In genomic region chr11:3797329-3798090, GRCh38 we compare ENCODE assay signal across 1 cellular context.
TF ChIP-seq lines count a peak whose summit lies in the region.

Gene NUP98, minus strand, starts transcription at chr11:3797554. Its CDS starts 15,437 bp downstream, at chr11:3782117.

TF ChIP-seq in HEK293, 187 proteins besides CTCF, POLR2A, EP300 and RAD21 (continued from another document and continues in another):
- TF ChIP-seq ZNF692 (tag by site-specific recombination; IDR thresholded peaks at IDR 0.05) (peak; percentile 57), ZNF610 (tag by site-specific recombination; IDR thresholded peaks at IDR 0.05; ENCODE audit: borderline replicate concordance) (no peak), PRDM2 (tag by site-specific recombination; IDR thresholded peaks at IDR 0.05; ENCODE audit: borderline replicate concordance) (no peak), ZNF114 (tag by site-specific recombination; IDR thresholded peaks at IDR 0.05) (no peak), ZFHX2 (tag by site-specific recombination; conservative IDR thresholded peaks at IDR 0.05) (no peak; the same call in 1 of the 2 replicates), ZNF639 (tag by site-specific recombination; IDR thresholded peaks at IDR 0.05) (no peak), INSM2 (tag by site-specific recombination; IDR thresholded peaks at IDR 0.05) (peak; percentile 21; the same call in 1 of the 2 replicates), ZBTB26 (tag by site-specific recombination; optimal IDR thresholded peaks at IDR 0.05) (peak; percentile 86), KLF10 (tag by site-specific recombination; IDR thresholded peaks at IDR 0.05) (peak; percentile 59), ZNF660 (tag by site-specific recombination; IDR thresholded peaks at IDR 0.05) (peak; percentile 71; the same call in 1 of the 2 replicates), ZNF677 (tag by site-specific recombination; IDR thresholded peaks at IDR 0.05) (no peak), ZNF184 (tag by site-specific recombination; IDR thresholded peaks at IDR 0.05) (no peak), PRDM4 (tag by site-specific recombination; IDR thresholded peaks at IDR 0.05) (peak; percentile 95), ZEB2 (tag by site-specific recombination; IDR thresholded peaks at IDR 0.05) (peak; percentile 71), ZNF223 (tag by site-specific recombination; IDR thresholded peaks at IDR 0.05) (no peak), GLIS1 (tag by site-specific recombination; IDR thresholded peaks at IDR 0.05) (peak; percentile 58), ZIC2 (tag by site-specific recombination; IDR thresholded peaks at IDR 0.05) (peak; percentile 53; the same call in 1 of the 2 replicates), PBX3 (CRISPR knock-in tag; IDR thresholded peaks at IDR 0.05) (peak; percentile 100), SP7 (tag by site-specific recombination; IDR thresholded peaks at IDR 0.05) (peak; percentile 14; the same call in 1 of the 2 replicates), ZNF560 (tag by site-specific recombination; IDR thresholded peaks at IDR 0.05; ENCODE audit: borderline replicate concordance) (no peak), ZNF416 (tag by site-specific recombination; IDR thresholded peaks at IDR 0.05) (no peak), ZNF776 (tag by site-specific recombination; IDR thresholded peaks at IDR 0.05; ENCODE audit: borderline replicate concordance) (no peak), ZSCAN5A (tag by site-specific recombination; IDR thresholded peaks at IDR 0.05) (0 out of 2 replicates have a peak, but pooled peaks have one; percentile 29), REST (tag by site-specific recombination; IDR thresholded peaks at IDR 0.05) (no peak), ZBTB20 (tag by site-specific recombination; IDR thresholded peaks at IDR 0.05) (peak; percentile 67; the same call in 1 of the 2 replicates), ZSCAN30 (tag by site-specific recombination; IDR thresholded peaks at IDR 0.05) (peak; percentile 69), ZNF18 (tag by site-specific recombination; IDR thresholded peaks at IDR 0.05) (no peak), ZNF76 (tag by site-specific recombination; IDR thresholded peaks at IDR 0.05; ENCODE audit: borderline replicate concordance, low read depth) (peak; percentile 91), ZNF335 (tag by site-specific recombination; conservative IDR thresholded peaks at IDR 0.05) (peak; percentile 94), EGR2 (tag by site-specific recombination; IDR thresholded peaks at IDR 0.05; ENCODE audit: low read depth) (no peak), ZNF341 (tag by site-specific recombination; IDR thresholded peaks at IDR 0.05; ENCODE audit: low read depth) (peak; percentile 38; the same call in 1 of the 2 replicates), SALL2 (tag by site-specific recombination; IDR thresholded peaks at IDR 0.05; ENCODE audit: borderline replicate concordance) (no peak), ZNF501 (tag by site-specific recombination; IDR thresholded peaks at IDR 0.05) (peak; percentile 41; the same call in 1 of the 2 replicates)
